In genomic region chr4:145278341-145279121, GRCh38 we compare ENCODE assay signal across 15 cellular contexts.
A peak's percentile ranks its signal among the peaks of the same experiment; 100 is the strongest.
DNase-seq lines count a peak whose midpoint lies in the region; ATAC-seq and TF ChIP-seq lines count a peak whose summit lies in the region.
"Had no signal": no experiment of that assay in that cellular context is flagged by ENCODE, and none has a peak within 500 bp of the region (broad histone marks: within the 10 kb centered on the region; RNA-seq: fewer than 3 reads in every experiment).

No MANE protein-coding gene starts in this region.

- no peaks in the 10 kb centered on the region for H3K9me3 Mint-ChIP-seq in activated CD4-positive, alpha-beta memory T cell treated with anti-CD3 and anti-CD28 coated beads, Interleukin-2, amount 10 ng/mL, durations not matched to agents 7 days and 5 days
- H3K9me3 Mint-ChIP-seq: activated naive CD8-positive, alpha-beta T cell treated with anti-CD3 and anti-CD28 coated beads, Interleukin-2, amount 10 ng/mL, durations not matched to agents 7 days and 5 days had no signal

- H3K27me3 Mint-ChIP-seq in activated CD4-positive, alpha-beta memory T cell treated with anti-CD3 and anti-CD28 coated beads, Interleukin-2, amount 10 ng/mL, durations not matched to agents 7 days and 5 days, result peaks cover 4% of the 10 kb centered on the region

- no peaks in the 10 kb centered on the region for H3K79me2 ChIP-seq in GM23248 (ENCODE audit: insufficient read depth)

- TF ChIP-seq POLR2A in adrenal gland (IDR thresholded peaks at IDR 0.05), result no peak

- peak overlapping the region; percentile 64 for H3K4me2 ChIP-seq in GM23248 (ENCODE audit: unreplicated experiment)

- peak; percentile 62 for DNase-seq in GM23248
- no peak for DNase-seq in SK-N-MC (ENCODE audit: low read depth, low spot score)
- DNase-seq in fibroblast of peridontal ligament (ENCODE audit: extremely low read depth), result peak; percentile 67
- no peak for DNase-seq in psoas muscle
- DNase-seq in adrenal gland, result no peak
- DNase-seq in activated CD4-positive, alpha-beta memory T cell treated with anti-CD3 and anti-CD28 coated beads, Interleukin-2, amount 10 ng/mL, durations not matched to agents 7 days and 5 days, result no peak
- DNase-seq in NCI-H510A (lab: John Stamatoyannopoulos, UW), result no peak
- DNase-seq: activated naive CD8-positive, alpha-beta T cell treated with anti-CD3 and anti-CD28 coated beads, Interleukin-2, amount 10 ng/mL, durations not matched to agents 7 days and 5 days; Caco-2; effector CD4-positive, alpha-beta T cell; Kasumi-1; NCI-H2227 treated with DMSO at 0.1 percent for 48 hours; retina; testis had no signal

- no peak overlapping the region for H3K4me3 Mint-ChIP-seq in activated CD4-positive, alpha-beta memory T cell treated with anti-CD3 and anti-CD28 coated beads, Interleukin-2, amount 10 ng/mL, durations not matched to agents 7 days and 5 days
- H3K4me3 Mint-ChIP-seq: activated naive CD8-positive, alpha-beta T cell treated with anti-CD3 and anti-CD28 coated beads, Interleukin-2, amount 10 ng/mL, durations not matched to agents 7 days and 5 days had no signal

- ATAC-seq in psoas muscle (peak; percentile 22 to 51 (median 38)), HG03565 (IDR thresholded peaks at IDR 0.05; ENCODE audit: unreplicated experiment) (no peak)

- POLR2A ChIA-PET in activated CD4-positive, alpha-beta memory T cell treated with anti-CD3 and anti-CD28 coated beads, Interleukin-2, amount 10 ng/mL, durations not matched to agents 7 days and 5 days (lab: Charles Lee), result no interaction called here

- H3K27ac ChIP-seq in GM23248, result peak overlapping the region; percentile 98
- peak overlapping the region; percentile 26; the same call in 1 of the 2 replicates for H3K27ac ChIP-seq in SK-N-MC
- peak overlapping the region; percentile 84 for H3K27ac ChIP-seq in psoas muscle
- H3K27ac ChIP-seq in adrenal gland, result no peak overlapping the region
- H3K27ac ChIP-seq: testis had no signal

- H3K36me3 ChIP-seq in GM23248 (ENCODE audit: low read depth) (no peaks in the 10 kb centered on the region), SK-N-MC (ENCODE audit: insufficient read depth, low read length) (no peaks in the 10 kb centered on the region; the same call in 1 of the 2 replicates), psoas muscle (ENCODE audit: insufficient read depth in 1 of 2, low read depth in 1 of 2) (no peaks in the 10 kb centered on the region), adrenal gland (replicated peaks in 1 of 2) (no peaks in the 10 kb centered on the region)

- intact Hi-C loops in psoas muscle (cut with DNase I) (no loop called here), adrenal gland (cut with DNase I) (no loop called here)

- H4K20me1 ChIP-seq in GM23248 (ENCODE audit: insufficient read depth), result no peaks in the 10 kb centered on the region

- H3K4me1 ChIP-seq in GM23248 (ENCODE audit: insufficient read depth), result peaks cover 27% of the 10 kb centered on the region
- peaks cover 19% of the 10 kb centered on the region for H3K4me1 ChIP-seq in psoas muscle
- H3K4me1 ChIP-seq in adrenal gland (replicated peaks in 1 of 2), result no peaks in the 10 kb centered on the region
- H3K4me1 ChIP-seq: Caco-2, testis had no signal

- H3K9ac ChIP-seq in GM23248 (peak overlapping the region; percentile 83), SK-N-MC (ENCODE audit: insufficient read length) (no peak overlapping the region)

- TF ChIP-seq CTCF in psoas muscle (IDR thresholded peaks at IDR 0.05) (no peak), adrenal gland (IDR thresholded peaks at IDR 0.05) (no peak)

- no peaks in the 10 kb centered on the region for H3K9me3 ChIP-seq in GM23248 (ENCODE audit: low read depth)
- H3K9me3 ChIP-seq in SK-N-MC (ENCODE audit: low read depth, low read length), result peaks cover 7% of the 10 kb centered on the region; the same call in 1 of the 2 replicates
- peaks cover 6% of the 10 kb centered on the region for H3K9me3 ChIP-seq in psoas muscle
- H3K9me3 ChIP-seq in adrenal gland (replicated peaks in 1 of 3), result no peaks in the 10 kb centered on the region
- H3K9me3 ChIP-seq: Caco-2, testis had no signal

- in situ Hi-C loops in GM23248 (cut with MboI), result no loop called here

- no peaks in the 10 kb centered on the region for H3K4me1 Mint-ChIP-seq in activated CD4-positive, alpha-beta memory T cell treated with anti-CD3 and anti-CD28 coated beads, Interleukin-2, amount 10 ng/mL, durations not matched to agents 7 days and 5 days
- H3K4me1 Mint-ChIP-seq: activated naive CD8-positive, alpha-beta T cell treated with anti-CD3 and anti-CD28 coated beads, Interleukin-2, amount 10 ng/mL, durations not matched to agents 7 days and 5 days had no signal

- H3K36me3 Mint-ChIP-seq in activated CD4-positive, alpha-beta memory T cell treated with anti-CD3 and anti-CD28 coated beads, Interleukin-2, amount 10 ng/mL, durations not matched to agents 7 days and 5 days (ENCODE audit: low read depth), result no peaks in the 10 kb centered on the region
- H3K36me3 Mint-ChIP-seq: activated naive CD8-positive, alpha-beta T cell treated with anti-CD3 and anti-CD28 coated beads, Interleukin-2, amount 10 ng/mL, durations not matched to agents 7 days and 5 days had no signal

- H3K27me3 ChIP-seq in GM23248 (replicated peaks; ENCODE audit: insufficient read depth), result no peaks in the 10 kb centered on the region
- H3K27me3 ChIP-seq in psoas muscle (ENCODE audit: insufficient read depth in 3 of 3, low read length in 2 of 3), result no peaks in the 10 kb centered on the region
- no peaks in the 10 kb centered on the region for H3K27me3 ChIP-seq in adrenal gland
- H3K27me3 ChIP-seq: testis had no signal

- WGBS in GM23248 (ENCODE audit: low coverage in 1 of 2, low lambda C conversion rate in 2 of 2, missing lambda C conversion rate in 2 of 2), 2 experiments, result 68 to 70% methylated on average over 2 of the region's 2 CpGs
- WGBS in psoas muscle, 3 donors, result 37 to 59% (median 51%) methylated on average over 2 of the region's 2 CpGs
- WGBS in adrenal gland, 4 donors, result 74 to 90% (median 82%) methylated on average over 2 of the region's 2 CpGs

- CTCF ChIA-PET in activated CD4-positive, alpha-beta memory T cell treated with anti-CD3 and anti-CD28 coated beads, Interleukin-2, amount 10 ng/mL, durations not matched to agents 7 days and 5 days (lab: Charles Lee), result no interaction called here

- H3K4me3 ChIP-seq in GM23248 (0 out of 2 replicates have a peak overlapping the region, but pooled peaks have one; percentile 18), SK-N-MC (no peak overlapping the region), psoas muscle (no peak overlapping the region), adrenal gland (no peak overlapping the region)
- H3K4me3 ChIP-seq: testis had no signal

- H2AFZ ChIP-seq in GM23248, result 0 out of 2 replicates have a peak overlapping the region, but pooled peaks have one; percentile 25

- no peaks in the 10 kb centered on the region for H3K9me2 ChIP-seq in GM23248 (ENCODE audit: insufficient read depth)

- H3K27ac Mint-ChIP-seq in activated CD4-positive, alpha-beta memory T cell treated with anti-CD3 and anti-CD28 coated beads, Interleukin-2, amount 10 ng/mL, durations not matched to agents 7 days and 5 days, result no peak overlapping the region
- H3K27ac Mint-ChIP-seq: activated naive CD8-positive, alpha-beta T cell treated with anti-CD3 and anti-CD28 coated beads, Interleukin-2, amount 10 ng/mL, durations not matched to agents 7 days and 5 days had no signal

- H3F3A ChIP-seq in GM23248 (ENCODE audit: insufficient read depth), result peaks cover 19% of the 10 kb centered on the region

Comparison
In these comparisons a context has a peak if more than half of its experiments do, and no peak if none do; other contexts are left out.
1. DNase-seq: peak in GM23248 (single experiment) and fibroblast of peridontal ligament (single experiment); none in SK-N-MC (single experiment), psoas muscle (0 of 2), adrenal gland (0 of 7), activated CD4-positive, alpha-beta memory T cell treated with anti-CD3 and anti-CD28 coated beads, Interleukin-2, amount 10 ng/mL, durations not matched to agents 7 days and 5 days (single experiment) and NCI-H510A (single experiment).
2. H3K27ac ChIP-seq: peak in GM23248 (single experiment), SK-N-MC (single experiment) and psoas muscle (single experiment); none in adrenal gland (0 of 5).